1 cellular context compared by ENCODE assay signal in genomic region chr14:92923744-92924103, GRCh38.
TF ChIP-seq lines count a peak whose summit lies in the region.

No MANE protein-coding gene starts in this region.

TF ChIP-seq in neural cell, 6 proteins besides CTCF, POLR2A, EP300 and RAD21 (continued from another document):
- TF ChIP-seq REST (IDR thresholded peaks at IDR 0.05; ENCODE audit: borderline replicate concordance) (no peak), EZH2 (IDR thresholded peaks at IDR 0.05; ENCODE audit: borderline replicate concordance, insufficient read depth, low read length, poor library complexity, severe bottlenecking) (no peak), POLR2AphosphoS5 (IDR thresholded peaks at IDR 0.05) (no peak), SMC3 (conservative IDR thresholded peaks at IDR 0.05; ENCODE audit: poor library complexity) (no peak)
TF ChIP-seq in neural cell: peak in this region for 0.
